In the genomic region with DNA sequence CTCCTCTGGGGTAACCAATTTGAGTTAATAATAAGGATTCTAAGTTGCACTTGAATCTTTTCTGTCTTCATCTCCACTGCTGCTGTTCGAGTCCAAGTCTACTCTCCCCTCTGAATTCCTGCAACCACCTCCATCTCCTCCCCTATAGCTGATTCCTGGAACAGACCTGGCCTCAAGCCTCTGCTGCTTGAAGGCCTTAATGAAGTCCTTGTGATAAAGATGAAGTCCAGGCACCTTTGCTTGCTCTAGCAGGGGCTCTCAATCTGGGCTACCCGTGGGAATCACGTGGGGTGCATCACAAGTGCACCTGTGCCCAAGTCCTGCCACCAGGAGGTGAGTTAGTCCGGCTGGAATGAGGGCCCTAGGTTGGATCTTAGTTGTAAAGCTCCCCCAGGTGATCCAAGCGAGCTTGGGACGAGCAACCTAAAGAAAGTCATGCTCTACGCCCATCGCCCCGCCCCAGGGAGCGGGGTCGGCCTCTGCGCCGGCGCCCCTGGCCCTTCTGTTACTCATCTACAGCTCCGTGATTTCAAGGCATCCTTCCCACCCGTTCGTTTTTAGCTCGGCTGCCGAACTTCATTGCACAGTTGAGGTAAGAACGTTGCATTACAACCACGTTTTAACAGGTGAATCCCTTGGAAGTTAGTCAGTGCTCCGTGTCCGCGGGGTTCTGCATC, we compare ENCODE assay signal across 1 cellular context.
TF ChIP-seq lines count a peak whose summit lies in the region.

No MANE protein-coding gene starts in this region.

TF ChIP-seq in liver, 16 proteins besides CTCF, POLR2A, EP300 and RAD21 (continued from another document):
- TF ChIP-seq, protein P1, sequence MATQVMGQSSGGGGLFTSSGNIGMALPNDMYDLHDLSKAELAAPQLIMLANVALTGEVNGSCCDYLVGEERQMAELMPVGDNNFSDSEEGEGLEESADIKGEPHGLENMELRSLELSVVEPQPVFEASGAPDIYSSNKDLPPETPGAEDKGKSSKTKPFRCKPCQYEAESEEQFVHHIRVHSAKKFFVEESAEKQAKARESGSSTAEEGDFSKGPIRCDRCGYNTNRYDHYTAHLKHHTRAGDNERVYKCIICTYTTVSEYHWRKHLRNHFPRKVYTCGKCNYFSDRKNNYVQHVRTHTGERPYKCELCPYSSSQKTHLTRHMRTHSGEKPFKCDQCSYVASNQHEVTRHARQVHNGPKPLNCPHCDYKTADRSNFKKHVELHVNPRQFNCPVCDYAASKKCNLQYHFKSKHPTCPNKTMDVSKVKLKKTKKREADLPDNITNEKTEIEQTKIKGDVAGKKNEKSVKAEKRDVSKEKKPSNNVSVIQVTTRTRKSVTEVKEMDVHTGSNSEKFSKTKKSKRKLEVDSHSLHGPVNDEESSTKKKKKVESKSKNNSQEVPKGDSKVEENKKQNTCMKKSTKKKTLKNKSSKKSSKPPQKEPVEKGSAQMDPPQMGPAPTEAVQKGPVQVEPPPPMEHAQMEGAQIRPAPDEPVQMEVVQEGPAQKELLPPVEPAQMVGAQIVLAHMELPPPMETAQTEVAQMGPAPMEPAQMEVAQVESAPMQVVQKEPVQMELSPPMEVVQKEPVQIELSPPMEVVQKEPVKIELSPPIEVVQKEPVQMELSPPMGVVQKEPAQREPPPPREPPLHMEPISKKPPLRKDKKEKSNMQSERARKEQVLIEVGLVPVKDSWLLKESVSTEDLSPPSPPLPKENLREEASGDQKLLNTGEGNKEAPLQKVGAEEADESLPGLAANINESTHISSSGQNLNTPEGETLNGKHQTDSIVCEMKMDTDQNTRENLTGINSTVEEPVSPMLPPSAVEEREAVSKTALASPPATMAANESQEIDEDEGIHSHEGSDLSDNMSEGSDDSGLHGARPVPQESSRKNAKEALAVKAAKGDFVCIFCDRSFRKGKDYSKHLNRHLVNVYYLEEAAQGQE (IDR thresholded peaks at IDR 0.05), result no peak
- TF ChIP-seq HNF4G (IDR thresholded peaks at IDR 0.05) (no peak), TAF1 (conservative IDR thresholded peaks at IDR 0.05) (no peak)
- TF ChIP-seq, protein P2, sequence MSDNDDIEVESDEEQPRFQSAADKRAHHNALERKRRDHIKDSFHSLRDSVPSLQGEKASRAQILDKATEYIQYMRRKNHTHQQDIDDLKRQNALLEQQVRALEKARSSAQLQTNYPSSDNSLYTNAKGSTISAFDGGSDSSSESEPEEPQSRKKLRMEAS (IDR thresholded peaks at IDR 0.05), result no peak
TF ChIP-seq in liver: peak in this region for 0.
